Comparison of ENCODE assay signal across 1 cellular context in genomic region chr12:101830391-101831325, GRCh38.
TF ChIP-seq lines count a peak whose summit lies in the region.

GNPTAB (minus strand) TSS chr12:101830959; CDS start chr12:101830675, 284 bp downstream.

TF ChIP-seq in HepG2, 621 proteins besides CTCF, POLR2A, EP300 and RAD21 (continued from another document and continues in another):
- TF ChIP-seq ZNF318 (CRISPR knock-in tag; IDR thresholded peaks at IDR 0.05) (no peak), THAP11 (CRISPR knock-in tag; IDR thresholded peaks at IDR 0.05) (peak; percentile 16; the same call in 1 of the 2 replicates), ELF3 (CRISPR knock-in tag; IDR thresholded peaks at IDR 0.05) (0 out of 2 replicates have a peak, but pooled peaks have one; percentile 36), EEA1 (CRISPR knock-in tag; IDR thresholded peaks at IDR 0.05; ENCODE audit: borderline replicate concordance) (peak; percentile 50; the same call in 1 of the 2 replicates), ZNF468 (CRISPR knock-in tag; IDR thresholded peaks at IDR 0.05) (no peak), ZKSCAN8 (CRISPR knock-in tag; IDR thresholded peaks at IDR 0.05; ENCODE audit: borderline replicate concordance) (no peak), SRF (IDR thresholded peaks at IDR 0.05; ENCODE audit: low read depth, low read length) (peak; percentile 42; the same call in 1 of the 2 replicates), RBM39 (IDR thresholded peaks at IDR 0.05; ENCODE audit: low read depth, low read length, poor library complexity, severe bottlenecking) (peak; percentile 47), ARID3A (IDR thresholded peaks at IDR 0.05; ENCODE audit: low read depth, low read length) (0 out of 2 replicates have a peak, but pooled peaks have one; percentile 49), HNRNPLL (IDR thresholded peaks at IDR 0.05; ENCODE audit: low read depth, low read length, poor library complexity, severe bottlenecking) (peak; percentile 13), ZMYM4 (CRISPR knock-in tag; IDR thresholded peaks at IDR 0.05) (peak; percentile 78), PHF21A (CRISPR knock-in tag; IDR thresholded peaks at IDR 0.05) (0 out of 2 replicates have a peak, but pooled peaks have one; percentile 29), ZNF331 (CRISPR knock-in tag; IDR thresholded peaks at IDR 0.05) (peak; percentile 51; the same call in 1 of the 2 replicates), PHF8 (CRISPR knock-in tag; IDR thresholded peaks at IDR 0.05) (peak; percentile 61; the same call in 1 of the 2 replicates), DRAP1 (CRISPR knock-in tag; IDR thresholded peaks at IDR 0.05) (peak; percentile 40; the same call in 1 of the 2 replicates), ZNF431 (CRISPR knock-in tag; IDR thresholded peaks at IDR 0.05; ENCODE audit: borderline replicate concordance, low read depth) (0 out of 2 replicates have a peak, but pooled peaks have one; percentile 25), ZNF768 (CRISPR knock-in tag; IDR thresholded peaks at IDR 0.05) (no peak), CSRNP2 (CRISPR knock-in tag; conservative IDR thresholded peaks at IDR 0.05; ENCODE audit: low read depth) (no peak), SAP130 (CRISPR knock-in tag; IDR thresholded peaks at IDR 0.05; ENCODE audit: low read depth) (peak; percentile 34), ZXDC (CRISPR knock-in tag; IDR thresholded peaks at IDR 0.05) (0 out of 2 replicates have a peak, but pooled peaks have one; percentile 36), POGZ (CRISPR knock-in tag; IDR thresholded peaks at IDR 0.05) (peak; percentile 31), AHDC1 (CRISPR knock-in tag; IDR thresholded peaks at IDR 0.05; ENCODE audit: borderline replicate concordance) (no peak), UBTF (CRISPR knock-in tag; IDR thresholded peaks at IDR 0.05) (peak; percentile 61; the same call in 1 of the 2 replicates), REPIN1 (CRISPR knock-in tag; IDR thresholded peaks at IDR 0.05; ENCODE audit: borderline replicate concordance, low read depth) (0 out of 2 replicates have a peak, but pooled peaks have one; percentile 48), MED1 (CRISPR knock-in tag; IDR thresholded peaks at IDR 0.05) (no peak), ZNF251 (CRISPR knock-in tag; IDR thresholded peaks at IDR 0.05) (no peak), MAZ (IDR thresholded peaks at IDR 0.05; ENCODE audit: borderline replicate concordance, low read depth, low read length) (0 out of 2 replicates have a peak, but pooled peaks have one; percentile 21), MAZ (CRISPR knock-in tag; IDR thresholded peaks at IDR 0.05; ENCODE audit: low read depth) (peak; percentile 22)
